8 cellular contexts compared by ENCODE assay signal in genomic region chr7:20651960-20652544, GRCh38. TPM values are rescaled to one million over a fixed set of nuclear protein-coding genes. Genes with fewer than 3 reads are reported as not detected.
A peak's percentile ranks its signal among the peaks of the same experiment; 100 is the strongest.
DNase-seq lines count a peak whose midpoint lies in the region; ATAC-seq and TF ChIP-seq lines count a peak whose summit lies in the region.

No MANE protein-coding gene starts in this region.

- intact Hi-C loops in right lobe of liver (cut with DNase I), result no loop called here

- H3K4me3 ChIP-seq in right lobe of liver, result no peak overlapping the region

- peaks cover 59% of the 10 kb centered on the region for H3K4me1 Mint-ChIP-seq in WTC11

- H3K27me3 ChIP-seq in right lobe of liver, result no peaks in the 10 kb centered on the region

- H3K27ac Mint-ChIP-seq in WTC11, result no peak overlapping the region

- no peak for ATAC-seq in WTC11
- ATAC-seq in right lobe of liver, result no peak
- no peak for ATAC-seq in GM18517 (IDR thresholded peaks at IDR 0.05; ENCODE audit: unreplicated experiment)
- no peak for ATAC-seq in GM18873 (IDR thresholded peaks at IDR 0.05; ENCODE audit: low FRiP score, unreplicated experiment)

- POLR2A ChIA-PET in HEK293T (lab: Yijun Ruan, JAX) (no interaction called here), WTC11 (lab: Charles Lee) (no interaction called here)

- no peaks in the 10 kb centered on the region for H3K36me3 ChIP-seq in right lobe of liver

- no peaks in the 10 kb centered on the region for H3K4me1 ChIP-seq in right lobe of liver

- no peak for TF ChIP-seq POLR2A in right lobe of liver (IDR thresholded peaks at IDR 0.05)

- peak; percentile 30 for DNase-seq in D341Med (ENCODE audit: low spot score)
- peak; percentile 12 for DNase-seq in HEK293T (ENCODE audit: extremely low spot score)
- no peak for DNase-seq in WTC11 (ENCODE audit: low spot score)
- DNase-seq in right lobe of liver, result no peak
- no peak for DNase-seq in NCI-H748 treated with DMSO at 0.1 percent for 48 hours (lab: John Stamatoyannopoulos, UW)
- DNase-seq in activated CD4-positive, CD25-positive, alpha-beta regulatory T cell treated with anti-CD3 and anti-CD28 coated beads, Interleukin-2, amount 50 U/mL, for 72 hours, result no peak

- H3K4me3 Mint-ChIP-seq in WTC11, result no peak overlapping the region

- H3K9me3 ChIP-seq in right lobe of liver, result no peaks in the 10 kb centered on the region

- H3K9me3 Mint-ChIP-seq in WTC11, result no peaks in the 10 kb centered on the region

- CTCF ChIA-PET in HEK293T (lab: Yijun Ruan, JAX) (interaction anchor here (0.6 to 1.5 kb wide), 3 partner anchors 93 to 938 kb away, joined by 3 to 6 read pairs (median 3); no protein-coding TSS in a partner anchor), WTC11 (lab: Charles Lee) (interaction anchor here (0.7 to 2.9 kb wide), 9 partner anchors 10 to 938 kb away, joined by 3 to 15 read pairs (median 4); no protein-coding TSS in a partner anchor)

- H3K27me3 Mint-ChIP-seq in WTC11 (ENCODE audit: low read depth), result peaks cover 37% of the 10 kb centered on the region

- H3K36me3 Mint-ChIP-seq in WTC11, result no peaks in the 10 kb centered on the region

- TF ChIP-seq CTCF in WTC11 (IDR thresholded peaks at IDR 0.05), result peak; percentile 27; the same call in 1 of the 2 replicates
- TF ChIP-seq CTCF in right lobe of liver (IDR thresholded peaks at IDR 0.05), result peak in 3 of 4 donors; percentile 31 to 44 (median 42)

- H3K27ac ChIP-seq in right lobe of liver, result no peak overlapping the region

- WGBS in right lobe of liver (ENCODE audit: insufficient coverage, low coverage, low lambda C conversion rate, missing lambda C conversion rate), result 47% methylated on average over 9 of the region's 10 CpGs

TF ChIP-seq in HEK293T, 16 proteins besides CTCF, POLR2A, EP300 and RAD21:
- TF ChIP-seq ZNF384 (IDR thresholded peaks at IDR 0.05), result no peak
- no peak for TF ChIP-seq FOXM1 (IDR thresholded peaks at IDR 0.05; ENCODE audit: borderline replicate concordance)
- no peak for TF ChIP-seq L3MBTL2 (conservative IDR thresholded peaks at IDR 0.05)
- no peak for TF ChIP-seq ELF4 (IDR thresholded peaks at IDR 0.05)
- no peak for TF ChIP-seq CTBP1 (IDR thresholded peaks at IDR 0.05; ENCODE audit: borderline replicate concordance)
- TF ChIP-seq TARDBP (IDR thresholded peaks at IDR 0.05), result no peak
- TF ChIP-seq BHLHE40 (IDR thresholded peaks at IDR 0.05; ENCODE audit: borderline replicate concordance), result no peak
- TF ChIP-seq SUZ12 (IDR thresholded peaks at IDR 0.05), result no peak
- TF ChIP-seq LEF1 (IDR thresholded peaks at IDR 0.05; ENCODE audit: borderline replicate concordance), result no peak
- no peak for TF ChIP-seq ARNT (IDR thresholded peaks at IDR 0.05)
- no peak for TF ChIP-seq PKNOX1 (IDR thresholded peaks at IDR 0.05)
- no peak for TF ChIP-seq SP1 (IDR thresholded peaks at IDR 0.05)
- TF ChIP-seq NFRKB (IDR thresholded peaks at IDR 0.05), result no peak
- no peak for TF ChIP-seq FOXK2 (IDR thresholded peaks at IDR 0.05)
- TF ChIP-seq FOXA1 (IDR thresholded peaks at IDR 0.05), result no peak

TF ChIP-seq in WTC11, 78 proteins besides CTCF, POLR2A, EP300 and RAD21:
- TF ChIP-seq ELF4 (CRISPR knock-in tag; IDR thresholded peaks at IDR 0.05; ENCODE audit: low read depth), result no peak
- TF ChIP-seq CBFB (CRISPR knock-in tag; IDR thresholded peaks at IDR 0.05; ENCODE audit: low read depth), result no peak
- TF ChIP-seq SP1 (CRISPR knock-in tag; conservative IDR thresholded peaks at IDR 0.05), result no peak
- no peak for TF ChIP-seq E2F1 (CRISPR knock-in tag; IDR thresholded peaks at IDR 0.05)
- TF ChIP-seq USF1 (CRISPR knock-in tag; IDR thresholded peaks at IDR 0.05), result no peak
- no peak for TF ChIP-seq ZNF512 (CRISPR knock-in tag; IDR thresholded peaks at IDR 0.05; ENCODE audit: borderline replicate concordance)
- no peak for TF ChIP-seq PREB (CRISPR knock-in tag; IDR thresholded peaks at IDR 0.05; ENCODE audit: borderline replicate concordance)
- TF ChIP-seq TP53 (CRISPR knock-in tag; IDR thresholded peaks at IDR 0.05), result no peak
- no peak for TF ChIP-seq TEAD4 (CRISPR knock-in tag; IDR thresholded peaks at IDR 0.05)
- no peak for TF ChIP-seq ZNF671 (CRISPR knock-in tag; IDR thresholded peaks at IDR 0.05)
- no peak for TF ChIP-seq ZBTB21 (CRISPR knock-in tag; IDR thresholded peaks at IDR 0.05; ENCODE audit: borderline replicate concordance)
- no peak for TF ChIP-seq E2F5 (CRISPR knock-in tag; IDR thresholded peaks at IDR 0.05)
- no peak for TF ChIP-seq ATF1 (CRISPR knock-in tag; IDR thresholded peaks at IDR 0.05)
- TF ChIP-seq HMGA2 (CRISPR knock-in tag; IDR thresholded peaks at IDR 0.05), result no peak
- no peak for TF ChIP-seq ARID4B (CRISPR knock-in tag; IDR thresholded peaks at IDR 0.05; ENCODE audit: borderline replicate concordance)
- TF ChIP-seq SOX15 (CRISPR knock-in tag; IDR thresholded peaks at IDR 0.05), result no peak
TF ChIP-seq in WTC11: peak in this region for 0.

RNA-seq across cellular contexts. Expression of gene ABCB5, which starts 36.6 kb away (rescaled TPM):
- not detected in 3 replicates for total RNA-seq in WTC11 (2021)
- total RNA-seq in right lobe of liver, result not detected

Comparison
In these comparisons a context has a peak if more than half of its experiments do, and no peak if none do; other contexts are left out.
1. DNase-seq: peak in D341Med (single experiment) and HEK293T (single experiment); none in WTC11 (single experiment), right lobe of liver (0 of 3), NCI-H748 treated with DMSO at 0.1 percent for 48 hours (single experiment) and activated CD4-positive, CD25-positive, alpha-beta regulatory T cell treated with anti-CD3 and anti-CD28 coated beads, Interleukin-2, amount 50 U/mL, for 72 hours (single experiment).